17 cellular contexts compared by ENCODE assay signal in the genomic region with DNA sequence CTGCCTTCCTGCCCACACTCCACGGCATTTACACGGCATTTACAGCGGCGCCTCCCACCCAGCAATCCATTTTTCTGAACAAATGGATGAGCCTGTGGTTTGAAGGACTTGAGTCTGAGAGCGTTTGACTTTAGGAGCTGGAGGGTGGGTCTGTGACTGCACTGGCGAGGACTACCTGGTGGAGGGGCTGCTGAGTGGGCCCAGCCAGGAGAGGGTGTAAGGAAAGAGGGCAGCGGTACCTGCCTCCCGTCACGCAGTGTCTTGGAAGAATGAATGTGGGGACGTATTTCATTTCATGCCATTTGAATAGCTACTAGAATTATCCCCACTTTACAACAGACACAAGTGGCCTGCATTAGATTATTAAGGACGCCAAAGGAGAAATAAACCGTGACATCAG.
DNase-seq lines count a peak whose midpoint lies in the region; ATAC-seq, FAIRE-seq and TF ChIP-seq lines count a peak whose summit lies in the region.
"Had no signal": no experiment of that assay in that cellular context is flagged by ENCODE, and none has a peak within 500 bp of the region (broad histone marks: within the 10 kb centered on the region; RNA-seq: fewer than 3 reads in every experiment).

No MANE protein-coding gene starts in this region.

- DNase-seq in A549 (ENCODE audit: low read depth in 1 of 2, low spot score in 1 of 2) (no peak), NCI-H128 (lab: John Stamatoyannopoulos, UW; ENCODE audit: unreplicated experiment) (peak; percentile 69), H1 (ENCODE audit: low read depth in 1 of 2, low spot score in 2 of 2) (no peak), nephron progenitor cell (no peak), Peyer's patch (no peak), HuH-7 (ENCODE audit: low spot score) (no peak), H54 (ENCODE audit: insufficient read length, low spot score) (no peak)
- DNase-seq: activated CD4-positive, alpha-beta T cell treated with anti-CD3 and anti-CD28 coated beads, Interleukin-2, amount 50 U/mL, for 48 hours; aorta; EL; NCI-H524 treated with DMSO at 0.1 percent for 48 hours; stimulated activated CD8-positive, alpha-beta memory T cell treated with anti-CD3 and anti-CD28 coated beads, Interleukin-4, amount 100 ng/mL, for 48 hours had no signal

- H3K56ac ChIP-seq in H1 (replicated peaks; ENCODE audit: insufficient read length, low read depth, low read length) = no peak overlapping the region

- peaks cover 31% of the 10 kb centered on the region for H3K4me1 ChIP-seq in A549
- peaks cover 0 to 6% (median under 1%) of the 10 kb centered on the region in 4 experiments; a peak in 3 of 7 replicates for H3K4me1 ChIP-seq in H1 (replicated peaks in 1 of 4; ENCODE audit: control insufficient read depth in 3 of 4, insufficient read depth in 4 of 4, low read length in 3 of 4)
- H3K4me1 ChIP-seq in Peyer's patch = peaks cover 0 to 23% (median 0%) of the 10 kb centered on the region in 4 donors
- H3K4me1 ChIP-seq: BE2C had no signal

- H3K18ac ChIP-seq in H1 (ENCODE audit: extremely low read depth, low read length) = no peak overlapping the region

- H3K36me3 ChIP-seq in H1 (ENCODE audit: control insufficient read depth in 2 of 4, insufficient read depth in 4 of 4, low read length in 3 of 4) = peaks cover 0 to 9% (median 0%) of the 10 kb centered on the region in 4 experiments; a peak in 1 of 8 replicates
- no peaks in the 10 kb centered on the region for H3K36me3 ChIP-seq in Peyer's patch
- H3K36me3 ChIP-seq: BE2C had no signal

- H3K27me3 ChIP-seq in H1 (replicated peaks in 1 of 4; ENCODE audit: control insufficient read depth in 3 of 4, extremely low read depth in 1 of 4, insufficient read depth in 3 of 4, low read length in 3 of 4) = no peaks in the 10 kb centered on the region
- H3K27me3 ChIP-seq in Peyer's patch = no peaks in the 10 kb centered on the region
- H3K27me3 ChIP-seq: BE2C had no signal

- H2AFZ ChIP-seq in H1 (ENCODE audit: low read length) = no peak overlapping the region

- CTCF ChIA-PET in A549 (lab: Yijun Ruan, JAX) (no interaction called here), H1 (lab: Charles Lee; ENCODE audit: partially characterized antibody) (interaction anchor here (0.7 to 3.0 kb wide), 22 partner anchors 8 to 604 kb away, joined by 3 to 14 read pairs (median 4); no protein-coding TSS in a partner anchor)

- ATAC-seq in A549 (no peak), GM19467 (IDR thresholded peaks at IDR 0.05; ENCODE audit: unreplicated experiment) (no peak)

- H3K9me3 Mint-ChIP-seq in nephron progenitor cell = peaks cover 7% of the 10 kb centered on the region
- H3K9me3 Mint-ChIP-seq: dendritic cell treated with granulocyte-macrophage colony-stimulating factor and Interleukin-4, amounts not matched to agents 40 ng/mL and 50 ng/mL, for 4 days had no signal

- H3K14ac ChIP-seq in H1 (ENCODE audit: insufficient read length) = no peak overlapping the region

- peaks cover 6% of the 10 kb centered on the region for H3K27me3 Mint-ChIP-seq in nephron progenitor cell (ENCODE audit: low read depth, poor library complexity)

- H3K9me3 ChIP-seq in A549 (no peaks in the 10 kb centered on the region), H1 (ENCODE audit: insufficient read depth in 2 of 2, low read depth in 1 of 2, low read length in 1 of 2) (peaks cover 0 to 5% of the 10 kb centered on the region in 2 experiments; a peak in 1 of 4 replicates), Peyer's patch (no peaks in the 10 kb centered on the region)
- H3K9me3 ChIP-seq: BE2C had no signal

- 87% methylated on average over 11 of the region's 12 CpGs for WGBS in A549 (ENCODE audit: missing lambda C conversion rate)
- 91% methylated on average over 12 of the region's 12 CpGs; no CpG with 5 or more reads in 1 of the 2 experiments for WGBS in H1 (ENCODE audit: extremely low coverage in 1 of 2, insufficient coverage in 1 of 2, insufficient read length in 1 of 2, insufficient replicate concordance in 2 of 2, low coverage in 1 of 2, low lambda C conversion rate in 2 of 2, missing lambda C conversion rate in 1 of 2), 2 experiments

- no peak overlapping the region for H2BK20ac ChIP-seq in H1 (ENCODE audit: low read length)

- no peak overlapping the region; a peak in 1 of 7 replicates for H3K9ac ChIP-seq in H1 (replicated peaks in 1 of 4; ENCODE audit: extremely low read depth in 1 of 4, low read depth in 3 of 4, low read length in 3 of 4)

- H3K27ac ChIP-seq in A549 (peak overlapping the region; percentile 42 to 69), H1 (ENCODE audit: low read depth, low read length) (no peak overlapping the region), Peyer's patch (peak overlapping the region in 2 of 4 donors; percentile 37 to 65)

- H4K20me1 ChIP-seq in H1 (replicated peaks in 1 of 2; ENCODE audit: control insufficient read depth in 1 of 2, insufficient read depth in 2 of 2, low read length in 2 of 2) = no peaks in the 10 kb centered on the region

- no peaks in the 10 kb centered on the region; the same call in 1 of the 2 replicates for H3K79me1 ChIP-seq in H1 (ENCODE audit: low read depth, low read length)

- TF ChIP-seq EP300 in A549 (IDR thresholded peaks at IDR 0.05) = no peak
- TF ChIP-seq EP300 in H1 (IDR thresholded peaks at IDR 0.05; ENCODE audit: borderline replicate concordance in 1 of 2, low read depth in 2 of 2, low read length in 2 of 2) = no peak

- TF ChIP-seq CTCF in A549 (IDR thresholded peaks at IDR 0.05) = no peak
- TF ChIP-seq CTCF in H1 (IDR thresholded peaks at IDR 0.05; ENCODE audit: control extremely low read depth in 1 of 3, insufficient read depth in 1 of 3, low read depth in 1 of 3, low read length in 3 of 3) = peak; percentile 47 to 58 (median 47)
- no peak for TF ChIP-seq CTCF in nephron progenitor cell (IDR thresholded peaks at IDR 0.05)
- no peak for TF ChIP-seq CTCF in Peyer's patch (IDR thresholded peaks at IDR 0.05)

- POLR2A ChIA-PET in A549 (lab: Yijun Ruan, JAX) = no interaction called here
- POLR2A ChIA-PET in H1 (lab: Charles Lee; ENCODE audit: partially characterized antibody) = interaction anchor here (0.7 to 1.6 kb wide), 6 partner anchors 8 to 65 kb away, joined by 3 to 6 read pairs (median 4); no protein-coding TSS in a partner anchor

- no peak overlapping the region for H4K8ac ChIP-seq in H1 (ENCODE audit: extremely low read depth, insufficient read depth, low read length)

- H3K4ac ChIP-seq in H1 (replicated peaks; ENCODE audit: insufficient read length, low read depth, low read length) = no peak overlapping the region

- H3K4me3 ChIP-seq in A549 (no peak overlapping the region), H1 (ENCODE audit: extremely low read depth in 1 of 4, insufficient read depth in 2 of 4, low read depth in 3 of 4, low read length in 4 of 4) (no peak overlapping the region), Peyer's patch (no peak overlapping the region)

- H3K27ac Mint-ChIP-seq in nephron progenitor cell = peak overlapping the region; percentile 15
- H3K27ac Mint-ChIP-seq: dendritic cell treated with granulocyte-macrophage colony-stimulating factor and Interleukin-4, amounts not matched to agents 40 ng/mL and 50 ng/mL, for 4 days had no signal

- H3K4me2 ChIP-seq in A549 (peak overlapping the region; percentile 17), H1 (ENCODE audit: insufficient read depth in 1 of 2, low read depth in 2 of 2, low read length in 2 of 2) (no peak overlapping the region)

- H3K4me1 Mint-ChIP-seq in nephron progenitor cell = peaks cover 38% of the 10 kb centered on the region

- no peak overlapping the region for H4K5ac ChIP-seq in H1 (ENCODE audit: insufficient read length, low read depth, low read length)

- no peak overlapping the region for H3K4me3 Mint-ChIP-seq in nephron progenitor cell
- H3K4me3 Mint-ChIP-seq: dendritic cell treated with granulocyte-macrophage colony-stimulating factor and Interleukin-4, amounts not matched to agents 40 ng/mL and 50 ng/mL, for 4 days had no signal

- H2BK5ac ChIP-seq in H1 (ENCODE audit: low read depth, low read length) = no peak overlapping the region

- FAIRE-seq in A549 (lab: Jason Lieb, UNC) (no peak), H1 (lab: Jason Lieb, UNC) (no peak), H54 (lab: Jason Lieb, UNC) (no peak)
- FAIRE-seq: GM12891, HTR-8/SVneo had no signal

- H3K23ac ChIP-seq in H1 (ENCODE audit: insufficient read length) = no peak overlapping the region

- H2BK120ac ChIP-seq in H1 (replicated peaks; ENCODE audit: low read depth, low read length) = no peak overlapping the region

- TF ChIP-seq POLR2A in A549 (IDR thresholded peaks at IDR 0.05; ENCODE audit: low read length) (no peak), H1 (IDR thresholded peaks at IDR 0.05; ENCODE audit: control extremely low read depth in 1 of 2, low read depth in 2 of 2, low read length in 2 of 2) (no peak), Peyer's patch (IDR thresholded peaks at IDR 0.05) (no peak), H54 (IDR thresholded peaks at IDR 0.05; ENCODE audit: low read depth, low read length) (no peak)

- no peaks in the 10 kb centered on the region for H3K79me2 ChIP-seq in H1 (ENCODE audit: control insufficient read depth in 1 of 2, insufficient read depth in 2 of 2, low read length in 2 of 2)

- no peaks in the 10 kb centered on the region for H3K36me3 Mint-ChIP-seq in nephron progenitor cell (ENCODE audit: low read depth)

- H2BK12ac ChIP-seq in H1 (ENCODE audit: low read depth, low read length) = no peak overlapping the region

- H2AK5ac ChIP-seq in H1 (ENCODE audit: low read depth, low read length) = no peak overlapping the region

- H2BK15ac ChIP-seq in H1 (ENCODE audit: low read length) = no peak overlapping the region

- H3K23me2 ChIP-seq in H1 (ENCODE audit: low read depth, low read length) = no peaks in the 10 kb centered on the region

- TF ChIP-seq RAD21 in A549 (conservative IDR thresholded peaks at IDR 0.05 in 1 of 2, IDR thresholded peaks at IDR 0.05 in 1 of 2) = no peak
- peak; percentile 34 to 55; a peak in 3 of 4 replicates for TF ChIP-seq RAD21 in H1 (IDR thresholded peaks at IDR 0.05 in 1 of 2, conservative IDR thresholded peaks at IDR 0.05 in 1 of 2; ENCODE audit: low read depth in 2 of 2, low read length in 2 of 2)

- H4K91ac ChIP-seq in H1 (replicated peaks; ENCODE audit: insufficient read length, low read length) = no peak overlapping the region

TF ChIP-seq in A549, 52 proteins besides CTCF, POLR2A, EP300 and RAD21 (continues in another document):
- TF ChIP-seq MAX (IDR thresholded peaks at IDR 0.05) (no peak), HDAC2 (IDR thresholded peaks at IDR 0.05) (no peak), RCOR1 (IDR thresholded peaks at IDR 0.05; ENCODE audit: low read depth, low read length) (no peak)

TF ChIP-seq in H1, 55 proteins besides CTCF, POLR2A, EP300 and RAD21 (continues in another document):
- no peak for TF ChIP-seq HDAC2 (IDR thresholded peaks at IDR 0.05; ENCODE audit: borderline replicate concordance in 1 of 2, low read depth in 2 of 2, low read length in 2 of 2)
- no peak for TF ChIP-seq SIRT6 (IDR thresholded peaks at IDR 0.05; ENCODE audit: low read length)
- TF ChIP-seq SIN3A (conservative IDR thresholded peaks at IDR 0.05 in 1 of 2, IDR thresholded peaks at IDR 0.05 in 1 of 2; ENCODE audit: low read depth in 1 of 2, low read length in 2 of 2) = no peak
- no peak for TF ChIP-seq GTF2F1 (IDR thresholded peaks at IDR 0.05; ENCODE audit: borderline replicate concordance, low read depth, low read length)
- TF ChIP-seq CTBP2 (IDR thresholded peaks at IDR 0.05; ENCODE audit: borderline replicate concordance, insufficient read depth, insufficient read length, low read length) = no peak
- TF ChIP-seq RFX5 (IDR thresholded peaks at IDR 0.05; ENCODE audit: borderline replicate concordance, low read depth, low read length) = no peak

Comparison
In these comparisons a context has a peak if more than half of its experiments do, and no peak if none do; other contexts are left out.
1. CTCF ChIP-seq: peak in H1 (3 of 3); none in A549 (single experiment), nephron progenitor cell (single experiment) and Peyer's patch (0 of 6).
2. Of the 18 proteins assayed by ChIP-seq in both H1 and A549: peak only in H1: CTCF and RAD21; only in A549: none; in both: none; in neither: 16.